In genomic region chr5:141319202-141319601, GRCh38 we compare ENCODE assay signal across 15 cellular contexts. TPM values are rescaled to one million over a fixed set of nuclear protein-coding genes. Genes with fewer than 3 reads are reported as not detected.
DNase-seq lines count a peak whose midpoint lies in the region; ATAC-seq, FAIRE-seq and TF ChIP-seq lines count a peak whose summit lies in the region.
"Had no signal": no experiment of that assay in that cellular context is flagged by ENCODE, and none has a peak within 500 bp of the region (broad histone marks: within the 10 kb centered on the region; RNA-seq: fewer than 3 reads in every experiment).

No MANE protein-coding gene starts in this region.

- peaks cover 41% of the 10 kb centered on the region for H3K9me3 Mint-ChIP-seq in MCF 10A (ENCODE audit: unreplicated experiment)
- peaks cover 31% of the 10 kb centered on the region for H3K9me3 Mint-ChIP-seq in activated B cell treated with CpG ODN at 0.5 μM for 24 hours

- no peak for DNase-seq in MCF 10A (ENCODE audit: unreplicated experiment)
- no peak for DNase-seq in breast epithelium (ENCODE audit: low spot score in 2 of 2)
- DNase-seq in activated B cell treated with CpG ODN at 0.5 μM for 24 hours = no peak
- no peak for DNase-seq in kidney
- no peak for DNase-seq in SHP77 (lab: John Stamatoyannopoulos, UW)
- no peak for DNase-seq in hypothalamus (lab: John Stamatoyannopoulos, UW)
- DNase-seq in NCI-H526 treated with DMSO at 0.1 percent for 48 hours (lab: John Stamatoyannopoulos, UW) = no peak
- DNase-seq: activated CD4-positive, alpha-beta T cell treated with anti-CD3 and anti-CD28 coated beads, Interleukin-2, amount 50 U/mL, for 1 hour; NCI-H345; stimulated activated CD4-positive, alpha-beta T cell treated with anti-CD3 and anti-CD28 coated beads, Interleukin-2, amount 100 ng/mL, for 24 hours had no signal

- H3K27ac Mint-ChIP-seq in MCF 10A (ENCODE audit: low read depth, unreplicated experiment) (no peak overlapping the region), activated B cell treated with CpG ODN at 0.5 μM for 24 hours (no peak overlapping the region)

- H3K4me3 Mint-ChIP-seq in MCF 10A (ENCODE audit: unreplicated experiment) = peak overlapping the region; percentile 99
- H3K4me3 Mint-ChIP-seq in activated B cell treated with CpG ODN at 0.5 μM for 24 hours = peak overlapping the region; percentile 66

- H3K4me1 ChIP-seq in breast epithelium (no peaks in the 10 kb centered on the region), kidney (ENCODE audit: control insufficient read depth in 1 of 2, insufficient read depth in 1 of 2, low read depth in 1 of 2, low read length in 2 of 2) (peaks cover 0 to 3% of the 10 kb centered on the region in 2 donors), subcutaneous abdominal adipose tissue (ENCODE audit: control insufficient read depth in 5 of 5, insufficient read depth in 5 of 5, low read length in 5 of 5) (peaks cover 0 to 19% (median 12%) of the 10 kb centered on the region in 5 donors)
- H3K4me1 ChIP-seq: HAP-1 had no signal

- intact Hi-C loops in MCF 10A (cut with micrococcal nuclease) (no loop called here), breast epithelium (cut with DNase I; ENCODE audit: low total_unique reads) (no loop called here), activated B cell treated with CpG ODN at 0.5 μM for 24 hours (cut with micrococcal nuclease) (no loop called here), kidney (cut with DNase I) (no loop called here)

- H3K27me3 ChIP-seq in breast epithelium (no peaks in the 10 kb centered on the region), subcutaneous abdominal adipose tissue (ENCODE audit: control insufficient read depth in 5 of 5, insufficient read depth in 4 of 5, low read length in 5 of 5) (no peaks in the 10 kb centered on the region)

- H3K9me3 ChIP-seq in breast epithelium = peaks cover 62 to 80% of the 10 kb centered on the region in 2 donors
- H3K9me3 ChIP-seq in kidney (ENCODE audit: control insufficient read depth in 1 of 2, low read length in 2 of 2) = peaks cover 49 to 61% of the 10 kb centered on the region in 2 donors
- H3K9me3 ChIP-seq in subcutaneous abdominal adipose tissue (ENCODE audit: control insufficient read depth in 5 of 5, low read length in 5 of 5) = peaks cover 50 to 63% (median 53%) of the 10 kb centered on the region in 5 donors

- TF ChIP-seq CTCF in MCF 10A (IDR thresholded peaks at IDR 0.05; ENCODE audit: unreplicated experiment) = no peak
- no peak for TF ChIP-seq CTCF in breast epithelium (IDR thresholded peaks at IDR 0.05)
- no peak for TF ChIP-seq CTCF in activated B cell treated with CpG ODN at 0.5 μM for 24 hours (IDR thresholded peaks at IDR 0.05)
- TF ChIP-seq CTCF in kidney (IDR thresholded peaks at IDR 0.05; ENCODE audit: borderline replicate concordance, extremely low read depth, insufficient read depth) = no peak

- no peak for FAIRE-seq in kidney (lab: Jason Lieb, UNC)
- FAIRE-seq: GM18507, islet of Langerhans had no signal

- H3K27ac ChIP-seq in breast epithelium (no peak overlapping the region), kidney (ENCODE audit: low read depth in 2 of 2, low read length in 2 of 2) (no peak overlapping the region), subcutaneous abdominal adipose tissue (ENCODE audit: low read depth, low read length) (no peak overlapping the region)
- H3K27ac ChIP-seq: C4-2B had no signal

- no peak for TF ChIP-seq POLR2A in breast epithelium (IDR thresholded peaks at IDR 0.05)

- H3K4me3 ChIP-seq in breast epithelium (peak overlapping the region in 1 of 3 donors; percentile 80), kidney (ENCODE audit: low read length in 2 of 2) (peak overlapping the region; percentile 88 to 96), subcutaneous abdominal adipose tissue (ENCODE audit: low read depth in 1 of 5, low read length in 5 of 5) (peak overlapping the region; percentile 93 to 98 (median 97))

- peaks cover 66% of the 10 kb centered on the region for H3K36me3 Mint-ChIP-seq in MCF 10A (ENCODE audit: insufficient read depth, unreplicated experiment)
- H3K36me3 Mint-ChIP-seq in activated B cell treated with CpG ODN at 0.5 μM for 24 hours (ENCODE audit: low read depth) = peaks cover 65% of the 10 kb centered on the region

- CTCF ChIA-PET in MCF 10A (lab: Yijun Ruan, JAX) = interaction anchor here (0.6 to 4.8 kb wide), 29 partner anchors 9 to 1078 kb away, joined by 3 to 56 read pairs (median 7); partner anchors contain the start of genes PCDHB10, PCDHB11, PCDHB14 and PCDHGA1
- CTCF ChIA-PET in activated B cell treated with CpG ODN at 0.5 μM for 24 hours (lab: Charles Lee) = interaction anchor here (0.8 kb wide), 1 partner anchor 245 kb away, joined by 4 read pairs; no protein-coding TSS in a partner anchor

- ATAC-seq in activated B cell treated with CpG ODN at 0.5 μM for 24 hours (ENCODE audit: low read depth) = no peak

- peaks cover 4% of the 10 kb centered on the region for H3K36me3 ChIP-seq in breast epithelium
- peaks cover 0 to 11% of the 10 kb centered on the region in 2 donors for H3K36me3 ChIP-seq in kidney (ENCODE audit: control insufficient read depth in 1 of 2, insufficient read depth in 2 of 2, low read length in 2 of 2)
- peaks cover 5 to 35% (median 17%) of the 10 kb centered on the region in 5 donors for H3K36me3 ChIP-seq in subcutaneous abdominal adipose tissue (ENCODE audit: control insufficient read depth in 5 of 5, insufficient read depth in 5 of 5, low read length in 5 of 5)

- POLR2A ChIA-PET in MCF 10A (lab: Yijun Ruan, JAX) = interaction anchor here (1.3 to 5.0 kb wide), 7 partner anchors 16 to 239 kb away, joined by 3 to 60 read pairs (median 10); partner anchors contain the start of genes PCDHB15, PCDHGB3 and PCDHGC3
- POLR2A ChIA-PET in activated B cell treated with CpG ODN at 0.5 μM for 24 hours (lab: Charles Lee) = interaction anchor here (1.4 kb wide), 1 partner anchor 251 kb away, joined by 3 read pairs; no protein-coding TSS in a partner anchor

- no peaks in the 10 kb centered on the region for H3K27me3 Mint-ChIP-seq in MCF 10A (ENCODE audit: insufficient read depth, unreplicated experiment)
- H3K27me3 Mint-ChIP-seq in activated B cell treated with CpG ODN at 0.5 μM for 24 hours = no peaks in the 10 kb centered on the region

- H3K9ac ChIP-seq in kidney (ENCODE audit: low read length in 2 of 2) (no peak overlapping the region), subcutaneous abdominal adipose tissue (ENCODE audit: low read length in 5 of 5) (no peak overlapping the region)

- BruUV-seq in MCF 10A (replicated peaks; lab: Mats Ljungman, UMichigan) = no TSS peak

- H3K4me1 Mint-ChIP-seq in MCF 10A (ENCODE audit: insufficient read depth, unreplicated experiment) = peaks cover 14% of the 10 kb centered on the region
- peaks cover 33% of the 10 kb centered on the region for H3K4me1 Mint-ChIP-seq in activated B cell treated with CpG ODN at 0.5 μM for 24 hours

RNA-seq across cellular contexts. Expression of gene TAF7, which starts 1.4 kb away (rescaled TPM):
- total RNA-seq in MCF 10A (2022) = 81.3 and 94.9 TPM in 2 replicates
- 10 to 100 TPM; 59.2 to 96.2 (median 68.2) TPM for total RNA-seq in breast epithelium
- 86.7 and 87.3 TPM in 2 replicates for total RNA-seq in activated B cell treated with CpG ODN at 0.5 μM for 24 hours
- 73.5 TPM for total RNA-seq in kidney
- 71.3 TPM for polyA plus RNA-seq in kidney (ENCODE audit: insufficient read depth, low read depth, low replicate concordance)

RNA-seq across cellular contexts. Expression of gene PCDHGA1, which starts 11.1 kb away (rescaled TPM):
- total RNA-seq in MCF 10A (2022) (0.20 and 0.35 TPM in 2 replicates), breast epithelium (1 to 10 TPM in 2 of 3 donors, under 1 TPM in 1; 0.80 to 1.3 (median 1.2) TPM), activated B cell treated with CpG ODN at 0.5 μM for 24 hours (0.20 and 0.29 TPM in 2 replicates), kidney (0.69 TPM)
- polyA plus RNA-seq in kidney (ENCODE audit: insufficient read depth, low read depth, low replicate concordance) = 0.19 TPM

RNA-seq across cellular contexts. Expression of gene SLC25A2, which starts 15.4 kb away (rescaled TPM):
- 0.37 and 0.79 TPM in 2 replicates for total RNA-seq in MCF 10A (2022)
- total RNA-seq in breast epithelium = 1 to 10 TPM in 1 of 3 donors, under 1 TPM in 2; 0.64 to 2.0 (median 0.98) TPM
- total RNA-seq in activated B cell treated with CpG ODN at 0.5 μM for 24 hours = 2.6 and 3.9 TPM in 2 replicates
- total RNA-seq in kidney = 0.94 TPM
- not detected for polyA plus RNA-seq in kidney (ENCODE audit: insufficient read depth, low read depth, low replicate concordance)

RNA-seq across cellular contexts. Expression of gene PCDHGA2, which starts 19.4 kb away (rescaled TPM):
- total RNA-seq in MCF 10A (2022) = 0.32 and 0.33 TPM in 2 replicates
- total RNA-seq in breast epithelium = 1 to 10 TPM; 4.6 to 8.6 (median 6.2) TPM
- 0.09 and 0.15 TPM in 2 replicates for total RNA-seq in activated B cell treated with CpG ODN at 0.5 μM for 24 hours
- 4.7 TPM for total RNA-seq in kidney
- polyA plus RNA-seq in kidney (ENCODE audit: insufficient read depth, low read depth, low replicate concordance) = 0.73 TPM

RNA-seq across cellular contexts. Expression of gene PCDHGA3, which starts 24.4 kb away (rescaled TPM):
- total RNA-seq in MCF 10A (2022) (0.07 and 0.25 TPM in 2 replicates), breast epithelium (1 to 10 TPM; 4.3 to 5.9 (median 5.0) TPM), activated B cell treated with CpG ODN at 0.5 μM for 24 hours (0.20 and 0.51 TPM in 2 replicates), kidney (4.0 TPM)
- polyA plus RNA-seq in kidney (ENCODE audit: insufficient read depth, low read depth, low replicate concordance) = 0.22 TPM
